7 cellular contexts compared by ENCODE assay signal in the genomic region with DNA sequence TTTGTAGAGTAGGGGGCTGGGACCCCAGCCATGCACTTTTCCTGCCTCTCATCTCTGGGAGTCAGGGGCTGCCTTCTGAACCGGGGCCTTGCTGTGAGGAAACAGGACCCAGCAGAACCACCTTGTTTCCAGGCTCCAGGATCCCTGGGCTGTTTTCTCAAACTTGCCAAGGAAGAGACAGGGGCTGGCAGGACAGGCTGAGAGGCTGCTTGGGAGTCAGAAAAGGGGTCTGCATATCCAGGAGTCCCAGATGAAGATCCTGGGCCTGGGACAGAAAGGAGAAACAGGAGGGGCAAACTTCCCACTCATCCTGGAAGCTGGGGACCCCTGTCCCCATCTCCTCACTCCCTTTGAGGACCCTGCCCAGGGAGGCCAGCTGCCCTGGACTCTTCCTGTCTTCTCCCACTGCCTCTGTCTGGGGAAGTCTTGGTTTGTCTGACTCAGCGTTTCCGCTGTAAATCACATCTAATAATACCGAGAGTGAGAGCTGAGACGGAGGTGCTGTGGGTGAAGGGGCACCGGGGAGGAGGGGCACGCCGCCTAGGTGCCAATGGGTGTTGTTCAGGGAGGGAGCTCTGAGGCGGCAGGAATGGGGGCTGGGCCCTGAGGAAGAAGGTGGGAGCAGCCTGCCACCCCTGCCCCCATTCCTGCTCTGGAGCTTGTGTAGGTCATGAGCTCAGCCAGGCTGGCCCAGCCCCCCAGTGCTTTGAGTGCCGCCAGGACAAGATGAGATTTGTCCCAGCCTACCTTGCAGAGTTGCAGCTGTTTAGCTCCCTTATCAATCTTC. TPM values are rescaled to one million over a fixed set of nuclear protein-coding genes. Genes with fewer than 3 reads are reported as not detected.
DNase-seq lines count a peak whose midpoint lies in the region; ATAC-seq and TF ChIP-seq lines count a peak whose summit lies in the region.

No MANE protein-coding gene starts in this region.

- H3K36me3 ChIP-seq in body of pancreas (replicated peaks in 1 of 2; ENCODE audit: insufficient read depth in 1 of 2, low read depth in 2 of 2) (peaks cover 0 to 9% of the 10 kb centered on the region in 2 donors), mesodermal cell (ENCODE audit: control insufficient read depth, insufficient read depth, low read length) (peaks cover 19% of the 10 kb centered on the region), stomach smooth muscle (ENCODE audit: control insufficient read depth in 2 of 2, insufficient read depth in 2 of 2, low read length in 2 of 2) (peaks cover 12 to 13% of the 10 kb centered on the region in 2 donors)

- no peak overlapping the region for H3K4me3 ChIP-seq in body of pancreas
- H3K4me3 ChIP-seq in mesodermal cell (ENCODE audit: extremely low read depth, insufficient read depth, low read length, poor library complexity, severe bottlenecking), result no peak overlapping the region
- peak overlapping the region in 1 of 2 donors; percentile 54 for H3K4me3 ChIP-seq in stomach smooth muscle (ENCODE audit: low read length in 2 of 2)

- WGBS in body of pancreas, 2 donors, result 2 to 9% methylated on average over 7 to 10 of the region's 10 CpGs
- 19 to 23% methylated on average over 7 to 8 of the region's 10 CpGs for WGBS in mesodermal cell (ENCODE audit: insufficient coverage in 2 of 2), 2 experiments

- H3K4me1 ChIP-seq in body of pancreas (peaks cover 31% of the 10 kb centered on the region), mesodermal cell (ENCODE audit: control insufficient read depth, insufficient read depth, low read length, poor library complexity, severe bottlenecking) (peaks cover 38% of the 10 kb centered on the region), stomach smooth muscle (ENCODE audit: control insufficient read depth, insufficient read depth, low read length) (peaks cover 22% of the 10 kb centered on the region)

- intact Hi-C loops in body of pancreas (cut with DNase I), result loop anchor here (10.0 kb wide), 1 partner anchor 805 kb away; no protein-coding TSS in a partner anchor

- peak in 1 of 3 donors; percentile 10 for TF ChIP-seq POLR2A in body of pancreas (IDR thresholded peaks at IDR 0.05)

- no peaks in the 10 kb centered on the region for H3K27me3 ChIP-seq in body of pancreas
- H3K27me3 ChIP-seq in stomach smooth muscle (ENCODE audit: control insufficient read depth in 1 of 2, insufficient read depth in 2 of 2, low read length in 2 of 2), result peaks cover 0 to 2% of the 10 kb centered on the region in 2 donors

- H3K27ac ChIP-seq in body of pancreas (peak overlapping the region; percentile 52 to 79 (median 64)), mesodermal cell (ENCODE audit: low read depth, low read length, severe bottlenecking) (peak overlapping the region; percentile 73), stomach smooth muscle (ENCODE audit: low read length) (no peak overlapping the region)

- H3K9me3 ChIP-seq in body of pancreas (no peaks in the 10 kb centered on the region), mesodermal cell (ENCODE audit: control insufficient read depth, low read length) (no peaks in the 10 kb centered on the region), stomach smooth muscle (ENCODE audit: control insufficient read depth in 2 of 2, low read length in 2 of 2) (no peaks in the 10 kb centered on the region)

- H3K9ac ChIP-seq in stomach smooth muscle (ENCODE audit: low read length in 2 of 2), result peak overlapping the region; percentile 14 to 36

- peak; percentile 53 for ATAC-seq in GM18867 (IDR thresholded peaks at IDR 0.05; ENCODE audit: unreplicated experiment)
- peak; percentile 37 for ATAC-seq in HG02981 (IDR thresholded peaks at IDR 0.05; ENCODE audit: unreplicated experiment)
- peak; percentile 80 for ATAC-seq in SK-N-SH treated with all-trans-retinoic acid at 6 μM for 48 hours
- peak; percentile 70 for ATAC-seq in body of pancreas

- peak; percentile 53 to 83 (median 77) for DNase-seq in body of pancreas
- DNase-seq in germinal center (ENCODE audit: low spot score), result no peak

- TF ChIP-seq CTCF in body of pancreas (IDR thresholded peaks at IDR 0.05), result no peak

TF ChIP-seq in SK-N-SH treated with all-trans-retinoic acid at 6 μM for 48 hours, 23 proteins besides CTCF, POLR2A, EP300 and RAD21:
- TF ChIP-seq ZNF8 (CRISPR knock-in tag; IDR thresholded peaks at IDR 0.05), result no peak
- no peak for TF ChIP-seq ESRRG (CRISPR knock-in tag; IDR thresholded peaks at IDR 0.05)
- TF ChIP-seq ZFP30 (CRISPR knock-in tag; IDR thresholded peaks at IDR 0.05), result no peak
- no peak for TF ChIP-seq ARNTL (CRISPR knock-in tag; IDR thresholded peaks at IDR 0.05; ENCODE audit: borderline replicate concordance, low read depth)
- TF ChIP-seq ZNF70 (CRISPR knock-in tag; IDR thresholded peaks at IDR 0.05), result no peak
- no peak for TF ChIP-seq ZC3H10 (CRISPR knock-in tag; IDR thresholded peaks at IDR 0.05)
- TF ChIP-seq, protein P1, sequence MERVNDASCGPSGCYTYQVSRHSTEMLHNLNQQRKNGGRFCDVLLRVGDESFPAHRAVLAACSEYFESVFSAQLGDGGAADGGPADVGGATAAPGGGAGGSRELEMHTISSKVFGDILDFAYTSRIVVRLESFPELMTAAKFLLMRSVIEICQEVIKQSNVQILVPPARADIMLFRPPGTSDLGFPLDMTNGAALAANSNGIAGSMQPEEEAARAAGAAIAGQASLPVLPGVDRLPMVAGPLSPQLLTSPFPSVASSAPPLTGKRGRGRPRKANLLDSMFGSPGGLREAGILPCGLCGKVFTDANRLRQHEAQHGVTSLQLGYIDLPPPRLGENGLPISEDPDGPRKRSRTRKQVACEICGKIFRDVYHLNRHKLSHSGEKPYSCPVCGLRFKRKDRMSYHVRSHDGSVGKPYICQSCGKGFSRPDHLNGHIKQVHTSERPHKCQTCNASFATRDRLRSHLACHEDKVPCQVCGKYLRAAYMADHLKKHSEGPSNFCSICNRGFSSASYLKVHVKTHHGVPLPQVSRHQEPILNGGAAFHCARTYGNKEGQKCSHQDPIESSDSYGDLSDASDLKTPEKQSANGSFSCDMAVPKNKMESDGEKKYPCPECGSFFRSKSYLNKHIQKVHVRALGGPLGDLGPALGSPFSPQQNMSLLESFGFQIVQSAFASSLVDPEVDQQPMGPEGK (CRISPR knock-in tag; IDR thresholded peaks at IDR 0.05; ENCODE audit: borderline replicate concordance), result no peak
TF ChIP-seq in SK-N-SH treated with all-trans-retinoic acid at 6 μM for 48 hours: peak in this region for 0.

RNA-seq across cellular contexts. Expression of gene POU3F1, which starts 16.7 kb away (rescaled TPM):
- total RNA-seq in body of pancreas, result not detected
- polyA plus RNA-seq in mesodermal cell (2013, experiment 1 of 2), result 0.96 TPM
- 0.71 TPM for polyA plus RNA-seq in mesodermal cell (2013, experiment 2 of 2)

RNA-seq across cellular contexts. Expression of gene UTP11, which starts 17.4 kb away (rescaled TPM):
- 10 to 100 TPM; 10.9 to 13.2 TPM for total RNA-seq in body of pancreas
- 63.0 TPM for polyA plus RNA-seq in mesodermal cell (2013, experiment 1 of 2)
- polyA plus RNA-seq in mesodermal cell (2013, experiment 2 of 2), result 61.6 TPM

RNA-seq across cellular contexts. Expression of gene FHL3, which starts 24.6 kb away (rescaled TPM):
- 1 to 10 TPM; 7.3 to 7.8 TPM for total RNA-seq in body of pancreas
- polyA plus RNA-seq in mesodermal cell (2013, experiment 1 of 2), result 73.2 TPM
- polyA plus RNA-seq in mesodermal cell (2013, experiment 2 of 2), result 62.8 TPM

RNA-seq across cellular contexts. Expression of gene SF3A3, which starts 40.1 kb away (rescaled TPM):
- total RNA-seq in body of pancreas, result 10 to 100 TPM; 22.1 to 54.1 TPM
- 72.0 TPM for polyA plus RNA-seq in mesodermal cell (2013, experiment 1 of 2)
- 66.0 TPM for polyA plus RNA-seq in mesodermal cell (2013, experiment 2 of 2)
